1 cellular context compared by ENCODE assay signal in the genomic region with DNA sequence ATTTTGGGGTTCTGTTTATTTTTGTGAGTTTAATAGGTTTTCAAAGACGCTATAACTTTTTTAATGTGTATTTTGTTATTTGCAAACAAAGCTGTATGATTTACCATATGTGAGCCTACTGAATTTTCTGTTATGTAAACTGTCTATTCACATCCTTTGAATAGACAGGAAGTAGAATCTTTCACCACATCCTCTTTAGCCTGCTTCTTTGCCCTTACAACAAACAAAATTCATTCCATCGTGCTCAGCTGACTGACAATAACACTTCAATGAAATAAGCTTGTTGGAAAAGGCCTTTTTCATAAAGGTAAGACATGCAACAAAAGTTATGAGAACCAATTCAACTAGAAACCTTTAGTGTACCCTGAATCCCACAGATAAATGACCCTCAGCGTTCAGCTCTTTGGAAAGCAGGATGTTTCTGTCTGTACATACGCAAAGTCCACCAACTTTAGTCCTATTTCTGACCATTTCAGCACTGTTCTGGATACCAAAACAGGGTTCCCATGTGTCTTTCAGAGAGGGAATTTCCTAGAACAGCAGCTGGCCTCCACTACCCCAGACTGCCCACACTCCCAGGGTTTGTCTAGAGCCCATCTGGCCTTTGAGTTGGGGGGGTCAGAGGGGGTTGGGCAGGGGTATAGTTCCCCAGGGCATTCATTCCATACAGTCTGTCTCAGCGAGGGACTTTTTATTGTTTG.
TF ChIP-seq lines count a peak whose summit lies in the region.

No MANE protein-coding gene starts in this region.

TF ChIP-seq in K562, 482 proteins besides CTCF, POLR2A, EP300 and RAD21 (continued from another document):
- TF ChIP-seq GABPA (tag; conservative IDR thresholded peaks at IDR 0.05; ENCODE audit: low read depth) (peak; percentile 56), HMG20A (CRISPR knock-in tag; conservative IDR thresholded peaks at IDR 0.05) (no peak), HNRNPH1 (optimal IDR thresholded peaks at IDR 0.05; ENCODE audit: low read depth, low read length) (no peak), ZNF24 (IDR thresholded peaks at IDR 0.05) (no peak), PURB (CRISPR knock-in tag; IDR thresholded peaks at IDR 0.05; ENCODE audit: low read depth) (no peak), NFXL1 (CRISPR knock-in tag; IDR thresholded peaks at IDR 0.05) (0 out of 2 replicates have a peak, but pooled peaks have one; percentile 34), PHTF2 (CRISPR knock-in tag; IDR thresholded peaks at IDR 0.05) (no peak), NR1H2 (CRISPR knock-in tag; IDR thresholded peaks at IDR 0.05) (no peak), ZNF830 (CRISPR knock-in tag; IDR thresholded peaks at IDR 0.05) (no peak), SREBF2 (CRISPR knock-in tag; IDR thresholded peaks at IDR 0.05) (no peak), GTF2E2 (tag; IDR thresholded peaks at IDR 0.05) (0 out of 2 replicates have a peak, but pooled peaks have one; percentile 14), ILF3 (IDR thresholded peaks at IDR 0.05; ENCODE audit: borderline replicate concordance) (no peak), ZSCAN32 (CRISPR knock-in tag; IDR thresholded peaks at IDR 0.05) (peak; percentile 27; the same call in 1 of the 2 replicates)
- TF ChIP-seq, protein P1, sequence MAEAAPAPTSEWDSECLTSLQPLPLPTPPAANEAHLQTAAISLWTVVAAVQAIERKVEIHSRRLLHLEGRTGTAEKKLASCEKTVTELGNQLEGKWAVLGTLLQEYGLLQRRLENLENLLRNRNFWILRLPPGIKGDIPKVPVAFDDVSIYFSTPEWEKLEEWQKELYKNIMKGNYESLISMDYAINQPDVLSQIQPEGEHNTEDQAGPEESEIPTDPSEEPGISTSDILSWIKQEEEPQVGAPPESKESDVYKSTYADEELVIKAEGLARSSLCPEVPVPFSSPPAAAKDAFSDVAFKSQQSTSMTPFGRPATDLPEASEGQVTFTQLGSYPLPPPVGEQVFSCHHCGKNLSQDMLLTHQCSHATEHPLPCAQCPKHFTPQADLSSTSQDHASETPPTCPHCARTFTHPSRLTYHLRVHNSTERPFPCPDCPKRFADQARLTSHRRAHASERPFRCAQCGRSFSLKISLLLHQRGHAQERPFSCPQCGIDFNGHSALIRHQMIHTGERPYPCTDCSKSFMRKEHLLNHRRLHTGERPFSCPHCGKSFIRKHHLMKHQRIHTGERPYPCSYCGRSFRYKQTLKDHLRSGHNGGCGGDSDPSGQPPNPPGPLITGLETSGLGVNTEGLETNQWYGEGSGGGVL (CRISPR knock-in tag; IDR thresholded peaks at IDR 0.05), result no peak
- TF ChIP-seq, protein P2, sequence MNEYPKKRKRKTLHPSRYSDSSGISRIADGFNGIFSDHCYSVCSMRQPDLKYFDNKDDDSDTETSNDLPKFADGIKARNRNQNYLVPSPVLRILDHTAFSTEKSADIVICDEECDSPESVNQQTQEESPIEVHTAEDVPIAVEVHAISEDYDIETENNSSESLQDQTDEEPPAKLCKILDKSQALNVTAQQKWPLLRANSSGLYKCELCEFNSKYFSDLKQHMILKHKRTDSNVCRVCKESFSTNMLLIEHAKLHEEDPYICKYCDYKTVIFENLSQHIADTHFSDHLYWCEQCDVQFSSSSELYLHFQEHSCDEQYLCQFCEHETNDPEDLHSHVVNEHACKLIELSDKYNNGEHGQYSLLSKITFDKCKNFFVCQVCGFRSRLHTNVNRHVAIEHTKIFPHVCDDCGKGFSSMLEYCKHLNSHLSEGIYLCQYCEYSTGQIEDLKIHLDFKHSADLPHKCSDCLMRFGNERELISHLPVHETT (CRISPR knock-in tag; conservative IDR thresholded peaks at IDR 0.05 in 1 of 2, IDR thresholded peaks at IDR 0.05 in 1 of 2), result 0 out of 4 replicates have a peak, but pooled peaks of 1 of the 2 experiments have one; percentile 12
- TF ChIP-seq, protein P3, sequence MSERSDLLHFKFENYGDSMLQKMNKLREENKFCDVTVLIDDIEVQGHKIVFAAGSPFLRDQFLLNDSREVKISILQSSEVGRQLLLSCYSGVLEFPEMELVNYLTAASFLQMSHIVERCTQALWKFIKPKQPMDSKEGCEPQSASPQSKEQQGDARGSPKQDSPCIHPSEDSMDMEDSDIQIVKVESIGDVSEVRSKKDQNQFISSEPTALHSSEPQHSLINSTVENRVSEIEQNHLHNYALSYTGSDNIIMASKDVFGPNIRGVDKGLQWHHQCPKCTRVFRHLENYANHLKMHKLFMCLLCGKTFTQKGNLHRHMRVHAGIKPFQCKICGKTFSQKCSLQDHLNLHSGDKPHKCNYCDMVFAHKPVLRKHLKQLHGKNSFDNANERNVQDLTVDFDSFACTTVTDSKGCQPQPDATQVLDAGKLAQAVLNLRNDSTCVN (CRISPR knock-in tag; IDR thresholded peaks at IDR 0.05), result no peak
- TF ChIP-seq, protein P4, sequence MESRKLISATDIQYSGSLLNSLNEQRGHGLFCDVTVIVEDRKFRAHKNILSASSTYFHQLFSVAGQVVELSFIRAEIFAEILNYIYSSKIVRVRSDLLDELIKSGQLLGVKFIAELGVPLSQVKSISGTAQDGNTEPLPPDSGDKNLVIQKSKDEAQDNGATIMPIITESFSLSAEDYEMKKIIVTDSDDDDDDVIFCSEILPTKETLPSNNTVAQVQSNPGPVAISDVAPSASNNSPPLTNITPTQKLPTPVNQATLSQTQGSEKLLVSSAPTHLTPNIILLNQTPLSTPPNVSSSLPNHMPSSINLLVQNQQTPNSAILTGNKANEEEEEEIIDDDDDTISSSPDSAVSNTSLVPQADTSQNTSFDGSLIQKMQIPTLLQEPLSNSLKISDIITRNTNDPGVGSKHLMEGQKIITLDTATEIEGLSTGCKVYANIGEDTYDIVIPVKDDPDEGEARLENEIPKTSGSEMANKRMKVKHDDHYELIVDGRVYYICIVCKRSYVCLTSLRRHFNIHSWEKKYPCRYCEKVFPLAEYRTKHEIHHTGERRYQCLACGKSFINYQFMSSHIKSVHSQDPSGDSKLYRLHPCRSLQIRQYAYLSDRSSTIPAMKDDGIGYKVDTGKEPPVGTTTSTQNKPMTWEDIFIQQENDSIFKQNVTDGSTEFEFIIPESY (CRISPR knock-in tag; IDR thresholded peaks at IDR 0.05), result no peak
